ENCODE assay signal across 20 cellular contexts in the genomic region with DNA sequence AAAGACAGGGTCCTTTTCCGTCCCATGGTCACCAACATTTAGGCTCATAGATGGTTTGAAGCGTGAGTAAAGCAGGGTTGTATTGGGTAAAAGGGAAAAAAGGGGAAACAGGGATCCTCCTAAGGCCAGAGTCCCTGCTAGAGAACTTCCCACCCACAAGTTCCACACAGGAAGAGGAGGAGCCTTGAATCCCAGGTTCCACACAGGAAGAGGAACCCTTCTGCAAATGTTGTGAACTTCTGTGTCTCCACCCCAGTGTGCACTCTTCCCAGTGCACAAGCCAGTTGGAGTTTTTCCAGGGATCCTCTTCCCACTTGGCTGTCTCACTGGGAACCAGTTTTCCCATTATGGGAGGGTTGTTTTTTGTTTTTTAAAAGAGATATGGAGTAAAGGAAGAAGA. TPM values are rescaled to one million over a fixed set of nuclear protein-coding genes. Genes with fewer than 3 reads are reported as not detected.
DNase-seq lines count a peak whose midpoint lies in the region; ATAC-seq, FAIRE-seq and TF ChIP-seq lines count a peak whose summit lies in the region.
"Had no signal": no experiment of that assay in that cellular context is flagged by ENCODE, and none has a peak within 500 bp of the region (broad histone marks: within the 10 kb centered on the region; RNA-seq: fewer than 3 reads in every experiment).

No MANE protein-coding gene starts in this region.

- no peak overlapping the region for H3K9ac ChIP-seq in K562 (ENCODE audit: insufficient read depth in 1 of 2, low read depth in 2 of 2, low read length in 2 of 2)

- H3K9me3 Mint-ChIP-seq in CD14-positive monocyte (peaks cover 3 to 10% (median 5%) of the 10 kb centered on the region in 7 donors), nephron (no peaks in the 10 kb centered on the region)
- H3K9me3 Mint-ChIP-seq: activated B cell treated with CpG ODN at 0.5 μM for 24 hours; activated naive CD8-positive, alpha-beta T cell treated with anti-CD3 and anti-CD28 coated beads, Interleukin-2, amount 10 ng/mL, durations not matched to agents 7 days and 5 days; T-cell had no signal

- no peak for TF ChIP-seq EP300 in K562 (IDR thresholded peaks at IDR 0.05; ENCODE audit: low read length)

- POLR2A ChIA-PET in K562 (lab: Yijun Ruan, JAX), result no interaction called here

- TF ChIP-seq POLR2A in K562 (conservative IDR thresholded peaks at IDR 0.05), result no peak

- no peak overlapping the region for H3K4me2 ChIP-seq in K562 (ENCODE audit: insufficient read depth, low read length)

- no peak overlapping the region for H3K4me3 ChIP-seq in HL-60 (replicated peaks; ENCODE audit: insufficient read depth, low read length)
- H3K4me3 ChIP-seq in K562, result no peak overlapping the region
- H3K4me3 ChIP-seq: gastroesophageal sphincter, vagina had no signal

- TF ChIP-seq CTCF in CD14-positive monocyte (IDR thresholded peaks at IDR 0.05) (no peak), HL-60 (IDR thresholded peaks at IDR 0.05; ENCODE audit: insufficient read depth, low read length) (no peak), K562 (IDR thresholded peaks at IDR 0.05 in 2 of 3, conservative IDR thresholded peaks at IDR 0.05 in 1 of 3; ENCODE audit: insufficient read depth in 2 of 3, low read depth in 1 of 3, low read length in 3 of 3) (no peak), nephron (IDR thresholded peaks at IDR 0.05; ENCODE audit: unreplicated experiment in 3 of 3) (no peak), GM13977 (IDR thresholded peaks at IDR 0.05; ENCODE audit: extremely low read depth, insufficient read depth, missing control alignments) (no peak)

- WGBS in K562 (ENCODE audit: insufficient coverage, low coverage, missing lambda C conversion rate), result 89% methylated on average over 2 of the region's 2 CpGs

- H3K4me1 ChIP-seq in K562 (replicated peaks in 1 of 2; ENCODE audit: control insufficient read depth in 2 of 2, insufficient read depth in 2 of 2, low read length in 2 of 2), result peaks cover 0 to 5% of the 10 kb centered on the region in 2 experiments; a peak in 3 of 5 replicates
- H3K4me1 ChIP-seq: BE2C, vagina had no signal

- no peaks in the 10 kb centered on the region for H3K9me3 ChIP-seq in K562 (replicated peaks; ENCODE audit: control insufficient read depth, insufficient read depth, low read depth, low read length)
- H3K9me3 ChIP-seq: BE2C, gastroesophageal sphincter, vagina had no signal

- H3K36me3 Mint-ChIP-seq in CD14-positive monocyte (peaks cover 0 to 7% of the 10 kb centered on the region in 2 donors), nephron (ENCODE audit: low read depth) (no peaks in the 10 kb centered on the region)
- H3K36me3 Mint-ChIP-seq: T-cell had no signal

- no peaks in the 10 kb centered on the region for H3K36me3 ChIP-seq in K562 (ENCODE audit: control insufficient read depth, insufficient read depth, low read length)
- H3K36me3 ChIP-seq: BE2C, gastroesophageal sphincter, vagina had no signal

- in situ Hi-C loops in K562 (cut with MboI), result loop anchor here (5.0 to 25.0 kb wide), 3 partner anchors 176 to 1784 kb away; no protein-coding TSS in a partner anchor
- in situ Hi-C loops in GM13977 (cut with MboI; ENCODE audit: low pct_unique_long_range_greater_than_20kb, low sequenced_read_pairs, unreplicated experiment), result loop anchor here (25.0 kb wide), 2 partner anchors 909 to 1284 kb away; no protein-coding TSS in a partner anchor

- peak overlapping the region in 4 of 7 donors; percentile 15 to 79 (median 36) for H3K27ac Mint-ChIP-seq in CD14-positive monocyte
- H3K27ac Mint-ChIP-seq in nephron, result peak overlapping the region in 2 of 3 experiments; percentile 10 to 30
- H3K27ac Mint-ChIP-seq: activated B cell treated with CpG ODN at 0.5 μM for 24 hours; activated naive CD8-positive, alpha-beta T cell treated with anti-CD3 and anti-CD28 coated beads, Interleukin-2, amount 10 ng/mL, durations not matched to agents 7 days and 5 days; T-cell had no signal

- H3K27ac ChIP-seq in HL-60 (replicated peaks) (peak overlapping the region; percentile 29), K562 (ENCODE audit: extremely low read depth, low read depth, low read length) (no peak overlapping the region)
- H3K27ac ChIP-seq: gastroesophageal sphincter, vagina had no signal

- H3K79me2 ChIP-seq in K562 (ENCODE audit: control insufficient read depth, insufficient read depth, low read length), result no peaks in the 10 kb centered on the region

- H2AFZ ChIP-seq in K562 (ENCODE audit: low read depth, low read length), result peak overlapping the region; percentile 65

- no peaks in the 10 kb centered on the region for H4K20me1 ChIP-seq in K562 (replicated peaks; ENCODE audit: control insufficient read depth, insufficient read depth, low read length)

- TF ChIP-seq RAD21 in K562 (CRISPR knock-in tag; conservative IDR thresholded peaks at IDR 0.05 in 1 of 2, IDR thresholded peaks at IDR 0.05 in 1 of 2), result no peak

- BruUV-seq in K562 (replicated peaks; lab: Mats Ljungman, UMichigan), result no TSS peak

- DNase-seq in CD14-positive monocyte (ENCODE audit: low spot score), result no peak
- peak in 1 of 2 experiments; percentile 52 for DNase-seq in HL-60 (ENCODE audit: low read depth in 1 of 2, low spot score in 1 of 2)
- DNase-seq in K562 (ENCODE audit: extremely low read depth in 1 of 4, low spot score in 3 of 4), result no peak
- no peak for DNase-seq in GM13977 (ENCODE audit: low spot score)
- DNase-seq: activated B cell treated with CpG ODN at 0.5 μM for 24 hours; activated naive CD8-positive, alpha-beta T cell treated with anti-CD3 and anti-CD28 coated beads, Interleukin-2, amount 10 ng/mL, durations not matched to agents 7 days and 5 days; BE2C; DMS 273 treated with DMSO at 0.1 percent for 48 hours; erythroblast; GDM1; NCI-H2081; NCI-H510A treated with DMSO at 0.1 percent for 48 hours; stimulated activated CD4-positive, alpha-beta T cell treated with anti-CD3 and anti-CD28 coated beads, Interleukin-2, amount 100 ng/mL, for 48 hours; T-cell had no signal

- FAIRE-seq in K562 (lab: Jason Lieb, UNC), result no peak

- intact Hi-C loops in CD14-positive monocyte (cut with micrococcal nuclease) (loop anchor here (10.0 kb wide), 2 partner anchors 272 to 912 kb away; no protein-coding TSS in a partner anchor), K562 (cut with micrococcal nuclease) (loop anchor here (5.0 to 10.0 kb wide), 5 partner anchors 89 to 722 kb away; a partner anchor contains a TSS)

- H3K27me3 ChIP-seq in HL-60 (ENCODE audit: insufficient read depth, poor library complexity, severe bottlenecking) (no peaks in the 10 kb centered on the region), K562 (ENCODE audit: control insufficient read depth in 2 of 2, insufficient read depth in 2 of 2, low read length in 2 of 2) (no peaks in the 10 kb centered on the region)
- H3K27me3 ChIP-seq: BE2C, gastroesophageal sphincter, vagina had no signal

- peaks cover 0 to 2% (median 0%) of the 10 kb centered on the region in 3 donors for H3K27me3 Mint-ChIP-seq in CD14-positive monocyte (ENCODE audit: low read depth in 3 of 3)
- no peaks in the 10 kb centered on the region for H3K27me3 Mint-ChIP-seq in nephron (ENCODE audit: low read depth)
- H3K27me3 Mint-ChIP-seq: activated B cell treated with CpG ODN at 0.5 μM for 24 hours, T-cell had no signal

- no peaks in the 10 kb centered on the region for H3K9me1 ChIP-seq in K562 (ENCODE audit: control insufficient read depth, insufficient read depth, low read length)

- H3K4me1 Mint-ChIP-seq in CD14-positive monocyte (peaks cover 27% of the 10 kb centered on the region), nephron (peaks cover 19% of the 10 kb centered on the region)
- H3K4me1 Mint-ChIP-seq: T-cell had no signal

- ATAC-seq in K562 (no peak), GM21737 (IDR thresholded peaks at IDR 0.05; ENCODE audit: unreplicated experiment) (no peak), GM21723 (IDR thresholded peaks at IDR 0.05; ENCODE audit: unreplicated experiment) (no peak)
- ATAC-seq: gastroesophageal sphincter, T-cell had no signal

- CTCF ChIA-PET in K562 (lab: Yijun Ruan, JAX; ENCODE audit: low intra/inter-chr PET ratio), result no interaction called here

- H3K4me3 Mint-ChIP-seq in CD14-positive monocyte (no peak overlapping the region), nephron (no peak overlapping the region)
- H3K4me3 Mint-ChIP-seq: activated B cell treated with CpG ODN at 0.5 μM for 24 hours; activated naive CD8-positive, alpha-beta T cell treated with anti-CD3 and anti-CD28 coated beads, Interleukin-2, amount 10 ng/mL, durations not matched to agents 7 days and 5 days; T-cell had no signal

RNA-seq across cellular contexts. Expression of a gene that starts 27.6 kb away (rescaled TPM):
- polyA plus RNA-seq in CD14-positive monocyte, result 1 to 10 TPM; 6.1 to 6.8 TPM
- 0.25 and 0.76 TPM in 2 replicates for total RNA-seq in K562 (2011; cell fraction: chromatin; rRNA removed; ENCODE audit: low replicate concordance)
- 0.33 TPM in 1 of 2 replicates, not detected in the other for total RNA-seq in K562 (2011; cell fraction: nucleolus; rRNA removed)
- total RNA-seq in K562 (2011; cell fraction: nucleoplasm; rRNA removed), result 0.15 and 0.92 TPM in 2 replicates
- total RNA-seq in K562 (2014; rRNA removed), result 0.54 and 0.65 TPM in 2 replicates
- 0.44 and 0.99 TPM in 2 replicates for total RNA-seq in K562 (2014; rRNA removed; fragmentation: Illumina TruSeq; extraction: Trizol)
- 1.6 and 2.5 TPM in 2 replicates for total RNA-seq in K562 (2015; rRNA removed; fragmentation: Illumina TruSeq; extraction: Trizol)
- total RNA-seq in K562 (2021), result 0.51 and 0.69 TPM in 2 replicates
- 0.15 and 0.18 TPM in 2 replicates for polyA plus RNA-seq in K562 (2011; rRNA removed)
- polyA plus RNA-seq in K562 (2011; cell fraction: cytosol; rRNA removed), result 0.03 TPM in 1 of 2 replicates, not detected in the other
- polyA plus RNA-seq in K562 (2011; cell fraction: nucleus; rRNA removed), result 0.27 and 0.41 TPM in 2 replicates
- polyA plus RNA-seq in K562 (2012), result 0.49 and 1.9 TPM in 2 replicates
- 0.15 and 0.40 TPM in 2 replicates for polyA plus RNA-seq in K562 (2014; fragmentation: Illumina TruSeq; extraction: Trizol)
- polyA plus RNA-seq in K562 (2014; fragmentation: Nextera tagmentation; extraction: Ambion mirVana), result under 1 TPM; 0.14 to 0.15 TPM
- 0.48 and 0.88 TPM in 2 replicates for polyA plus RNA-seq in K562 (2014; rRNA removed)
- polyA minus RNA-seq in K562 (2011; rRNA and poly(A)+ RNA removed), result 0.24 and 0.42 TPM in 2 replicates
- not detected in 2 replicates for polyA minus RNA-seq in K562 (2011; cell fraction: cytosol; rRNA and poly(A)+ RNA removed)
- polyA minus RNA-seq in K562 (2011; cell fraction: nucleus; rRNA and poly(A)+ RNA removed), result 0.81 and 0.89 TPM in 2 replicates
- total RNA-seq: osteocyte had no signal

RNA-seq across cellular contexts. Expression of a gene that starts 35.3 kb away (rescaled TPM):
- under 1 TPM in 1 of 2 donors, not detected in 1; 0.13 TPM for polyA plus RNA-seq in CD14-positive monocyte
- 18.7 and 19.9 TPM in 2 replicates for total RNA-seq in K562 (2011; cell fraction: chromatin; rRNA removed; ENCODE audit: low replicate concordance)
- total RNA-seq in K562 (2011; cell fraction: nucleolus; rRNA removed), result 25.3 and 28.2 TPM in 2 replicates
- total RNA-seq in K562 (2011; cell fraction: nucleoplasm; rRNA removed), result 18.4 and 21.5 TPM in 2 replicates
- 28.0 and 29.3 TPM in 2 replicates for total RNA-seq in K562 (2014; rRNA removed)
- total RNA-seq in K562 (2014; rRNA removed; fragmentation: Illumina TruSeq; extraction: Trizol), result 22.7 and 25.0 TPM in 2 replicates
- total RNA-seq in K562 (2015; rRNA removed; fragmentation: Illumina TruSeq; extraction: Trizol), result 33.1 and 38.0 TPM in 2 replicates
- total RNA-seq in K562 (2021), result 20.9 and 24.4 TPM in 2 replicates
- 17.5 and 17.8 TPM in 2 replicates for polyA plus RNA-seq in K562 (2011; rRNA removed)
- 12.9 and 18.4 TPM in 2 replicates for polyA plus RNA-seq in K562 (2011; cell fraction: cytosol; rRNA removed)
- polyA plus RNA-seq in K562 (2011; cell fraction: nucleus; rRNA removed), result 8.3 and 8.7 TPM in 2 replicates
- polyA plus RNA-seq in K562 (2012), result 20.3 and 44.3 TPM in 2 replicates
- polyA plus RNA-seq in K562 (2014; fragmentation: Illumina TruSeq; extraction: Trizol), result 18.8 and 24.2 TPM in 2 replicates
- polyA plus RNA-seq in K562 (2014; fragmentation: Nextera tagmentation; extraction: Ambion mirVana), result 1 to 10 TPM; 4.9 to 6.8 TPM
- 16.6 and 27.7 TPM in 2 replicates for polyA plus RNA-seq in K562 (2014; rRNA removed)
- polyA minus RNA-seq in K562 (2011; rRNA and poly(A)+ RNA removed), result 27.3 and 31.1 TPM in 2 replicates
- 15.9 and 19.0 TPM in 2 replicates for polyA minus RNA-seq in K562 (2011; cell fraction: cytosol; rRNA and poly(A)+ RNA removed)
- polyA minus RNA-seq in K562 (2011; cell fraction: nucleus; rRNA and poly(A)+ RNA removed), result 11.8 and 13.1 TPM in 2 replicates
- total RNA-seq: osteocyte had no signal

Comparison
In these comparisons a context has a peak if more than half of its experiments do, and no peak if none do; other contexts are left out.
1. RNA of a gene that starts 35.3 kb away (polyA plus RNA-seq): 4.9 to 44.3 TPM in K562; 0.13 TPM in CD14-positive monocyte; every median in the first group is over 4 times any median in the second.